In the genomic region with DNA sequence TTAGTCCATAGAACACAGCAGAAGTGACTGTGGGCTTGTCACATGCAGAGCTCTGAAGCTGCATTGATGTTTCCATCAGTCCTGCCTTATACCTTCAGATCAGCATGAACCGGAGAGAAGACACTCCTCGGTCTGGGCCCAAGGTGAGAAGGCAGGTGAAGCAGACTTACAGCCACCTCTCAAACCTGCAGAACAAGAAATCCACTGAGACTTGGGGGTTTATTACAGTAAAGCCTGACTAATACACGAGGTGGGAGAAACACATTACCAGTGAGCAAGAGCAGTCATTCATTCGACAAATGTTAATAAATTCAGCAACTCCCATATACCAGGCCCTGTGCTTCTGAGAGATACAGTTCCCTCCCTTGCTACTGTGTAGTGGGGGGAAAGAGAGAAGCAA, we compare ENCODE assay signal across 21 cellular contexts.
A peak's percentile ranks its signal among the peaks of the same experiment; 100 is the strongest.
DNase-seq lines count a peak whose midpoint lies in the region; ATAC-seq, FAIRE-seq and TF ChIP-seq lines count a peak whose summit lies in the region.
"Had no signal": no experiment of that assay in that cellular context is flagged by ENCODE, and none has a peak within 500 bp of the region (broad histone marks: within the 10 kb centered on the region; RNA-seq: fewer than 3 reads in every experiment).

No MANE protein-coding gene starts in this region.

- H3F3A ChIP-seq in MM.1S (ENCODE audit: insufficient read depth, low read length) = peaks cover 22% of the 10 kb centered on the region

- H3K9ac ChIP-seq in MM.1S (ENCODE audit: low read length) = no peak overlapping the region

- no peaks in the 10 kb centered on the region for H3K9me2 ChIP-seq in MM.1S (replicated peaks; ENCODE audit: insufficient read depth, low read length)

- peak; percentile 72 for ATAC-seq in esophagus mucosa
- no peak for ATAC-seq in gastrocnemius medialis
- ATAC-seq in HG02798 (IDR thresholded peaks at IDR 0.05; ENCODE audit: poor library complexity, unreplicated experiment) = no peak
- ATAC-seq: GM23338 had no signal

- H3K27me3 ChIP-seq in MM.1S (replicated peaks; ENCODE audit: insufficient read depth, low read length) = no peaks in the 10 kb centered on the region
- no peaks in the 10 kb centered on the region for H3K27me3 ChIP-seq in WERI-Rb-1 (ENCODE audit: insufficient read depth, low read depth, severe bottlenecking)
- no peaks in the 10 kb centered on the region for H3K27me3 ChIP-seq in gastrocnemius medialis
- H3K27me3 ChIP-seq in small intestine (ENCODE audit: control insufficient read depth in 2 of 2, insufficient read depth in 2 of 2, low read length in 2 of 2) = no peaks in the 10 kb centered on the region

- no peak for FAIRE-seq in small intestine (lab: Jason Lieb, UNC)
- FAIRE-seq: A204.1, D721Med, GM12892, GM18507, H54 had no signal

- peaks cover 54% of the 10 kb centered on the region for H3K36me3 Mint-ChIP-seq in nephron progenitor cell (ENCODE audit: low read depth)

- TF ChIP-seq CTCF in MM.1S (IDR thresholded peaks at IDR 0.05; ENCODE audit: low read length) (no peak), nephron progenitor cell (IDR thresholded peaks at IDR 0.05) (no peak), WERI-Rb-1 (IDR thresholded peaks at IDR 0.05; ENCODE audit: low read depth, low read length) (no peak), gastrocnemius medialis (IDR thresholded peaks at IDR 0.05 in 4 of 5, conservative IDR thresholded peaks at IDR 0.05 in 1 of 5) (no peak)

- peaks cover 33% of the 10 kb centered on the region for H3K4me1 ChIP-seq in MM.1S (ENCODE audit: low read length)
- H3K4me1 ChIP-seq in gastrocnemius medialis = no peaks in the 10 kb centered on the region
- no peaks in the 10 kb centered on the region for H3K4me1 ChIP-seq in small intestine (ENCODE audit: control insufficient read depth in 2 of 2, insufficient read depth in 1 of 2, low read depth in 1 of 2, low read length in 1 of 2)

- H3K4me2 ChIP-seq in MM.1S (ENCODE audit: low read depth, low read length) = peak overlapping the region; percentile 72
- H3K4me2 ChIP-seq: GM23338 had no signal

- no peak overlapping the region for H2AFZ ChIP-seq in MM.1S (ENCODE audit: low read length)
- H2AFZ ChIP-seq: GM23338 had no signal

- no peaks in the 10 kb centered on the region for H3K27me3 Mint-ChIP-seq in nephron progenitor cell (ENCODE audit: low read depth, poor library complexity)
- H3K27me3 Mint-ChIP-seq: CD4-positive, alpha-beta T cell had no signal

- H3K36me3 ChIP-seq in MM.1S (replicated peaks; ENCODE audit: insufficient read depth, low read length) (no peaks in the 10 kb centered on the region), WERI-Rb-1 (no peaks in the 10 kb centered on the region; the same call in 1 of the 2 replicates), gastrocnemius medialis (peaks cover 0 to 16% of the 10 kb centered on the region in 2 donors), small intestine (ENCODE audit: control insufficient read depth in 2 of 2, insufficient read depth in 2 of 2, low read length in 2 of 2) (peaks cover 0 to 6% of the 10 kb centered on the region in 2 donors)

- H3K79me2 ChIP-seq in MM.1S (ENCODE audit: low read length) = no peaks in the 10 kb centered on the region

- intact Hi-C loops in gastrocnemius medialis (cut with DNase I; ENCODE audit: low total_unique reads) = no loop called here

- H3K27ac ChIP-seq in MM.1S (ENCODE audit: low read length) (peak overlapping the region; percentile 97), WERI-Rb-1 (no peak overlapping the region), gastrocnemius medialis (no peak overlapping the region), small intestine (ENCODE audit: low read depth in 1 of 2, low read length in 1 of 2) (no peak overlapping the region)
- H3K27ac ChIP-seq: C4-2B had no signal

- H3K4me3 ChIP-seq in MM.1S (ENCODE audit: low read length) (no peak overlapping the region), WERI-Rb-1 (ENCODE audit: low read depth, low read length) (no peak overlapping the region), gastrocnemius medialis (no peak overlapping the region), small intestine (ENCODE audit: low read depth in 1 of 2, low read length in 2 of 2) (no peak overlapping the region)
- H3K4me3 ChIP-seq: GM23338 had no signal

- 86 to 91% (median 90%) methylated on average over 4 of the region's 4 CpGs for WGBS in small intestine, 3 donors

- H3K9me3 ChIP-seq in MM.1S (replicated peaks; ENCODE audit: insufficient read depth, low read length) (no peaks in the 10 kb centered on the region), WERI-Rb-1 (ENCODE audit: severe bottlenecking) (no peaks in the 10 kb centered on the region), gastrocnemius medialis (no peaks in the 10 kb centered on the region), small intestine (ENCODE audit: control insufficient read depth, low read depth) (no peaks in the 10 kb centered on the region)
- H3K9me3 ChIP-seq: Caco-2 had no signal

- H3K4me3 Mint-ChIP-seq in nephron progenitor cell = no peak overlapping the region
- H3K4me3 Mint-ChIP-seq: CD4-positive, alpha-beta T cell; GM23338 had no signal

- H3K27ac Mint-ChIP-seq in nephron progenitor cell = peak overlapping the region; percentile 8
- H3K27ac Mint-ChIP-seq: CD4-positive, alpha-beta T cell; GM23338 had no signal

- H3K9me3 Mint-ChIP-seq in nephron progenitor cell = no peaks in the 10 kb centered on the region
- H3K9me3 Mint-ChIP-seq: GM23338 had no signal

- TF ChIP-seq POLR2A in gastrocnemius medialis (IDR thresholded peaks at IDR 0.05) = no peak

- DNase-seq in MM.1S = no peak
- DNase-seq in nephron progenitor cell = no peak
- DNase-seq in WERI-Rb-1 = no peak
- DNase-seq in gastrocnemius medialis = no peak
- DNase-seq in small intestine = no peak
- DNase-seq: AML-193; Caco-2; CD4-positive, alpha-beta T cell; DMS153; DMS79; GDM1; HCEC 1CT had no signal

- H3K4me1 Mint-ChIP-seq in nephron progenitor cell = no peaks in the 10 kb centered on the region
- H3K4me1 Mint-ChIP-seq: GM23338 had no signal

- in situ Hi-C loops in gastrocnemius medialis (cut with MboI; ENCODE audit: low sequenced_read_pairs in 4 of 4) = no loop called here

- H4K20me1 ChIP-seq in MM.1S (ENCODE audit: insufficient read depth, low read length) = no peaks in the 10 kb centered on the region
